ENCODE assay signal across 1 cellular context in the genomic region with DNA sequence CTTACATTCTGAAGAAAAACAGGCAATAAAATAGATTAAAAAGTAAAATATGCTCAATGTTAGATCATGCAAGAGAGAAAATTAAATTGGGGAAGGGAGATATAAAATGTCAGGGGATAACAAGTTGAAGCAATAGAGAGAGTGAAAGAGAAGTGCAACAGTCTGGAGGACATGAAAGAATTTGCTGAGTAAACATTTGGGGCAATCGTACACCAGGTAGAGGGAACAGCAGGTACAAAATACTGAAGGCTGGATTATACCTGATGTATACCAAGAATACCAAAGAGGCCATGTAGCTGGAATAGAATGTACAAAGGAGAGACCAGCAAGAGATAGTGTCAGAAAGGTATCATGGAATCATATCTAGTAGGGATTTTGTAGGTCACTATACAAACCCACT.
TF ChIP-seq lines count a peak whose summit lies in the region.

No MANE protein-coding gene starts in this region.

TF ChIP-seq in A549, 52 proteins besides CTCF, POLR2A, EP300 and RAD21 (continued from another document):
- TF ChIP-seq ZFP36 (IDR thresholded peaks at IDR 0.05; ENCODE audit: borderline replicate concordance, partially characterized antibody) = no peak
